In the genomic region with DNA sequence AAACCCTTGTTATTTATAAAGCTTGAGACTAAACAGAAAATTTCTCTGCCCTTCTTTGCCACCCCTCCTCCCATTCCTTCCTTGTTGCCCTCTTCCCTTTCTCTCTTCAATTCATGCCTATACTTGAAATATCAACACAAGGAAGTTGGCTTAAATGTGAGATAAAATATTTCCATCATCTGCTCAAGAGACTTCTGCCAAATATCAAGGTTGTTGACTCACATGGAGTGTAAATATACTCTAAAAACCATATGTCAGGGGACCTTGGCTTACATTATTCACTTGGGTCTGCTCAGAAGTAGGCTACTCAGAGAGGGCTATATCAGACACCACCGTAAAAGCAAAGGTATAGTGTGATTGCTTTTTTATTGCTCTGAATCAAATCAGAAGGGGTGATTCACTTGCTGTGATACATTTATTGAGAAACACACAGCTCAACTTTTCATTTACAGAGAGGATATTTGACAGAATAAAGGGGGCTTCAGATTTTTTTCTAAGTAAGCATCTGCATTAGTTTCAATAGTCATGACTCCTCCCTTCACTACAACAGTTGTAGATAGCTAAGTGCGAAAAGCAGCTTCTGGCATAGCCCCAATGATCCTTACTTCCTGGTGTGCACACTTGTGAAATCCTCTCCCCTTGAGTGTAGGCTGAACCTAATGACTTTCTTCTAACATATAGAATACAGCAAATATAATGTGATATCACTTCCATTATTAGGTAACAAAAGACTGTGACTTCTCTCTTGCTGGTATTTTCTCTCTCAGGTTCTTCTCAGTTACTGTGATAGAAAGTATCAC, we compare ENCODE assay signal across 17 cellular contexts.
DNase-seq lines count a peak whose midpoint lies in the region; ATAC-seq and TF ChIP-seq lines count a peak whose summit lies in the region.
"Had no signal": no experiment of that assay in that cellular context is flagged by ENCODE, and none has a peak within 500 bp of the region (broad histone marks: within the 10 kb centered on the region; RNA-seq: fewer than 3 reads in every experiment).

No MANE protein-coding gene starts in this region.

- no peak overlapping the region for H4K12ac ChIP-seq in trophoblast cell (ENCODE audit: low read depth, low read length)

- no peaks in the 10 kb centered on the region for H3K27me3 Mint-ChIP-seq in memory B cell
- no peaks in the 10 kb centered on the region for H3K27me3 Mint-ChIP-seq in stimulated activated memory B cell treated with anti-CD40 and anti-IgM and Interleukin-4, amounts not matched to agents 10 μg/mL and 1 μg/mL and 100 μg/mL, for 72 hours

- H3K4me2 ChIP-seq in OCI-LY7 (ENCODE audit: low read length) = no peak overlapping the region
- no peak overlapping the region for H3K4me2 ChIP-seq in trophoblast cell (ENCODE audit: low read length)
- H3K4me2 ChIP-seq: BLaER1 treated with 17β-estradiol and CSF1 and Interleukin-3, amounts not matched to agents 10 nM and 100 nM; PC-9 had no signal

- H2AFZ ChIP-seq in OCI-LY7 (ENCODE audit: low read length) = peak overlapping the region; percentile 41; the same call in 1 of the 2 replicates
- H2AFZ ChIP-seq in trophoblast cell (ENCODE audit: insufficient read depth, low read length, poor library complexity) = no peak overlapping the region
- H2AFZ ChIP-seq: PC-9 had no signal

- no peak overlapping the region for H3K4me3 Mint-ChIP-seq in memory B cell
- no peak overlapping the region for H3K4me3 Mint-ChIP-seq in stimulated activated memory B cell treated with anti-CD40 and anti-IgM and Interleukin-4, amounts not matched to agents 10 μg/mL and 1 μg/mL and 100 μg/mL, for 72 hours
- H3K4me3 Mint-ChIP-seq: CD8-positive, alpha-beta memory T cell had no signal

- intact Hi-C loops in OCI-LY7 (cut with micrococcal nuclease; ENCODE audit: unreplicated experiment) = loop anchor here (10.0 kb wide), 2 partner anchors 293 to 397 kb away; a partner anchor contains a TSS

- H3K4me3 ChIP-seq in OCI-LY7 (ENCODE audit: low read depth, low read length, poor library complexity, severe bottlenecking) (no peak overlapping the region), trophoblast cell (ENCODE audit: low read depth, low read length) (no peak overlapping the region)
- H3K4me3 ChIP-seq: BLaER1 treated with 17β-estradiol and CSF1 and Interleukin-3, amounts not matched to agents 10 nM and 100 nM; K562; PC-9; SJSA1 had no signal

- no peak overlapping the region for H3K27ac ChIP-seq in OCI-LY7 (ENCODE audit: low read depth, low read length, poor library complexity, severe bottlenecking)
- no peak overlapping the region for H3K27ac ChIP-seq in trophoblast cell (ENCODE audit: low read depth, low read length)
- H3K27ac ChIP-seq: 22Rv1; BLaER1 treated with 17β-estradiol and CSF1 and Interleukin-3, amounts not matched to agents 10 nM and 100 nM; PC-9; SJSA1 had no signal

- no TSS peak for BruUV-seq in OCI-LY7 (replicated peaks; lab: Mats Ljungman, UMichigan)

- no peak overlapping the region for H2AK5ac ChIP-seq in trophoblast cell (ENCODE audit: low read length)

- H3K79me1 ChIP-seq in trophoblast cell (ENCODE audit: low read length) = no peaks in the 10 kb centered on the region

- no peak overlapping the region for H3K23ac ChIP-seq in trophoblast cell (ENCODE audit: low read length)

- H3K36me3 ChIP-seq in OCI-LY7 (ENCODE audit: insufficient read depth, low read length) = no peaks in the 10 kb centered on the region
- no peaks in the 10 kb centered on the region for H3K36me3 ChIP-seq in trophoblast cell (ENCODE audit: control insufficient read depth in 1 of 2, insufficient read depth in 2 of 2, low read length in 2 of 2)
- H3K36me3 ChIP-seq: BLaER1 treated with 17β-estradiol and CSF1 and Interleukin-3, amounts not matched to agents 10 nM and 100 nM; SJSA1 had no signal

- no peaks in the 10 kb centered on the region for H3K79me2 ChIP-seq in OCI-LY7 (ENCODE audit: insufficient read depth, low read depth, low read length)
- H3K79me2 ChIP-seq in trophoblast cell (ENCODE audit: control insufficient read depth, insufficient read depth, low read length, poor library complexity) = no peaks in the 10 kb centered on the region

- peak overlapping the region; percentile 63 for H3K27ac Mint-ChIP-seq in memory B cell
- H3K27ac Mint-ChIP-seq in stimulated activated memory B cell treated with anti-CD40 and anti-IgM and Interleukin-4, amounts not matched to agents 10 μg/mL and 1 μg/mL and 100 μg/mL, for 72 hours = peak overlapping the region; percentile 15
- H3K27ac Mint-ChIP-seq: CD8-positive, alpha-beta memory T cell had no signal

- CTCF ChIA-PET in OCI-LY7 (lab: Charles Lee; ENCODE audit: unreplicated experiment) = interaction anchor here (0.7 kb wide), 1 partner anchor 14 kb away, joined by 3 read pairs; no protein-coding TSS in a partner anchor

- no peak overlapping the region for H3K9ac ChIP-seq in trophoblast cell (ENCODE audit: low read length)
- H3K9ac ChIP-seq: BLaER1 treated with 17β-estradiol and CSF1 and Interleukin-3, amounts not matched to agents 10 nM and 100 nM had no signal

- POLR2A ChIA-PET in OCI-LY7 (lab: Charles Lee) = interaction anchor here (0.5 to 3.4 kb wide), 12 partner anchors 8 to 200 kb away, joined by 3 to 17 read pairs (median 4); no protein-coding TSS in a partner anchor

- H2BK120ac ChIP-seq in trophoblast cell (ENCODE audit: insufficient read depth, low read length, poor library complexity) = no peak overlapping the region

- H3K4ac ChIP-seq in trophoblast cell (ENCODE audit: low read depth, low read length) = no peak overlapping the region

- peaks cover 25% of the 10 kb centered on the region for H3K4me1 Mint-ChIP-seq in memory B cell
- peaks cover 14% of the 10 kb centered on the region for H3K4me1 Mint-ChIP-seq in stimulated activated memory B cell treated with anti-CD40 and anti-IgM and Interleukin-4, amounts not matched to agents 10 μg/mL and 1 μg/mL and 100 μg/mL, for 72 hours
- H3K4me1 Mint-ChIP-seq: CD8-positive, alpha-beta memory T cell had no signal

- no peaks in the 10 kb centered on the region for H4K20me1 ChIP-seq in OCI-LY7 (ENCODE audit: insufficient read depth, low read length)
- H4K20me1 ChIP-seq: BLaER1 treated with 17β-estradiol and CSF1 and Interleukin-3, amounts not matched to agents 10 nM and 100 nM had no signal

- no peaks in the 10 kb centered on the region for H3K27me3 ChIP-seq in trophoblast cell (ENCODE audit: insufficient read depth, low read length)
- H3K27me3 ChIP-seq: BLaER1 treated with 17β-estradiol and CSF1 and Interleukin-3, amounts not matched to agents 10 nM and 100 nM; SJSA1 had no signal

- no peaks in the 10 kb centered on the region for H3K9me3 ChIP-seq in OCI-LY7 (ENCODE audit: low read length)
- H3K9me3 ChIP-seq in trophoblast cell (ENCODE audit: insufficient read depth, low read depth, low read length) = no peaks in the 10 kb centered on the region
- H3K9me3 ChIP-seq: SJSA1 had no signal

- H2BK12ac ChIP-seq in trophoblast cell (ENCODE audit: low read length) = no peak overlapping the region

- DNase-seq in DMS53 (lab: John Stamatoyannopoulos, UW) (peak; percentile 17), DMS53 treated with DMSO at 0.1 percent for 48 hours (lab: John Stamatoyannopoulos, UW; ENCODE audit: unreplicated experiment) (no peak), OCI-LY7 (ENCODE audit: low spot score) (no peak), memory B cell (ENCODE audit: low spot score in 2 of 2) (no peak), kidney glomerular epithelial cell (lab: John Stamatoyannopoulos, UW) (no peak), trophoblast cell (no peak)
- no peak for DNase-seq in activated naive CD4-positive, alpha-beta T cell treated with Interleukin-2 at 50 U/mL for 16 hours
- DNase-seq: CD8-positive, alpha-beta memory T cell; EL; NCI-H1436 treated with DMSO at 0.1 percent for 48 hours; NCI-H69; PC-9 had no signal

- H3K14ac ChIP-seq in trophoblast cell (ENCODE audit: low read length) = no peak overlapping the region

- H3K4me1 ChIP-seq in OCI-LY7 (ENCODE audit: insufficient read depth, low read length, poor library complexity, severe bottlenecking) = peaks cover 11% of the 10 kb centered on the region
- no peaks in the 10 kb centered on the region for H3K4me1 ChIP-seq in trophoblast cell (ENCODE audit: control insufficient read depth in 1 of 2, insufficient read depth in 2 of 2, low read length in 2 of 2)
- H3K4me1 ChIP-seq: SJSA1 had no signal

- no peak for TF ChIP-seq CTCF in OCI-LY7 (conservative IDR thresholded peaks at IDR 0.05; ENCODE audit: low read length)

- no peak overlapping the region for H2BK5ac ChIP-seq in trophoblast cell (ENCODE audit: low read depth, low read length, poor library complexity)

- peaks cover 2% of the 10 kb centered on the region for H3K36me3 Mint-ChIP-seq in memory B cell
- peaks cover 7% of the 10 kb centered on the region for H3K36me3 Mint-ChIP-seq in stimulated activated memory B cell treated with anti-CD40 and anti-IgM and Interleukin-4, amounts not matched to agents 10 μg/mL and 1 μg/mL and 100 μg/mL, for 72 hours
- H3K36me3 Mint-ChIP-seq: CD8-positive, alpha-beta memory T cell had no signal

- H3K18ac ChIP-seq in trophoblast cell (ENCODE audit: low read length) = no peak overlapping the region

- ATAC-seq in memory B cell (ENCODE audit: low read depth) = no peak
- ATAC-seq in stimulated activated memory B cell treated with anti-CD40 and anti-IgM and Interleukin-4, amounts not matched to agents 10 μg/mL and 1 μg/mL and 100 μg/mL, for 72 hours = no peak
- ATAC-seq: K562 had no signal

- no peak overlapping the region for H4K91ac ChIP-seq in trophoblast cell (ENCODE audit: low read depth, low read length)

- no CpG with 5 or more reads among the region's 2 CpGs for WGBS in trophoblast cell (ENCODE audit: extremely low coverage, insufficient coverage, insufficient read length)

- H4K8ac ChIP-seq in trophoblast cell (ENCODE audit: low read depth, low read length) = no peak overlapping the region

- no peaks in the 10 kb centered on the region for H3K9me2 ChIP-seq in OCI-LY7 (ENCODE audit: insufficient read depth, low read length)

- H3K9me3 Mint-ChIP-seq in memory B cell = peaks cover 7% of the 10 kb centered on the region
- H3K9me3 Mint-ChIP-seq in stimulated activated memory B cell treated with anti-CD40 and anti-IgM and Interleukin-4, amounts not matched to agents 10 μg/mL and 1 μg/mL and 100 μg/mL, for 72 hours = peaks cover 12% of the 10 kb centered on the region
